8 cellular contexts compared by ENCODE assay signal in genomic region chr20:32792316-32792715, GRCh38. TPM values are rescaled to one million over a fixed set of nuclear protein-coding genes. Genes with fewer than 3 reads are reported as not detected.
DNase-seq lines count a peak whose midpoint lies in the region; ATAC-seq, FAIRE-seq and TF ChIP-seq lines count a peak whose summit lies in the region.

No MANE protein-coding gene starts in this region.

- H3K27ac ChIP-seq in CD8-positive, alpha-beta T cell (ENCODE audit: low read depth, low read length): no peak overlapping the region
- H3K27ac ChIP-seq in H1 (ENCODE audit: low read depth, low read length) (0 out of 2 replicates have a peak overlapping the region, but pooled peaks have one; percentile 16), tibial nerve (peak overlapping the region in 3 of 4 donors; percentile 17 to 42 (median 40))

- H3K79me2 ChIP-seq in H1 (ENCODE audit: control insufficient read depth in 1 of 2, insufficient read depth in 2 of 2, low read length in 2 of 2): peaks cover 0 to 71% of the 10 kb centered on the region in 2 experiments; a peak in 2 of 4 replicates

- H4K20me1 ChIP-seq in H1 (replicated peaks in 1 of 2; ENCODE audit: control insufficient read depth in 1 of 2, insufficient read depth in 2 of 2, low read length in 2 of 2): peaks cover 29 to 37% of the 10 kb centered on the region in 2 experiments

- DNase-seq in CD8-positive, alpha-beta T cell: peak in 2 of 7 experiments; percentile 42 to 48
- DNase-seq in NB4 (ENCODE audit: low read depth) (peak; percentile 87), H1 (ENCODE audit: low read depth in 1 of 2, low spot score in 2 of 2) (no peak), tibial nerve (ENCODE audit: low spot score in 2 of 2) (no peak), COLO668 (lab: John Stamatoyannopoulos, UW; ENCODE audit: unreplicated experiment) (no peak), DMS114 treated with DMSO at 0.1 percent for 48 hours (lab: John Stamatoyannopoulos, UW; ENCODE audit: unreplicated experiment) (no peak)

- POLR2A ChIA-PET in CD8-positive, alpha-beta T cell (lab: Charles Lee): no interaction called here
- POLR2A ChIA-PET in H1 (lab: Charles Lee; ENCODE audit: partially characterized antibody): interaction anchor here (0.6 to 9.9 kb wide), 7 partner anchors 14 to 118 kb away, joined by 3 to 112 read pairs (median 3); partner anchors contain the start of gene DNMT3B

- no peak for FAIRE-seq in H1 (lab: Jason Lieb, UNC)

- no peak overlapping the region for H3K4me3 Mint-ChIP-seq in CD8-positive, alpha-beta T cell

- no peak overlapping the region for H2AK5ac ChIP-seq in H1 (ENCODE audit: low read depth, low read length)

- H3K79me1 ChIP-seq in H1 (ENCODE audit: low read depth, low read length): peaks cover 4% of the 10 kb centered on the region; the same call in 1 of the 2 replicates

- no peaks in the 10 kb centered on the region for H3K36me3 ChIP-seq in CD8-positive, alpha-beta T cell (ENCODE audit: insufficient read depth, low read length)
- H3K36me3 ChIP-seq in H1 (ENCODE audit: control insufficient read depth in 2 of 4, insufficient read depth in 4 of 4, low read length in 3 of 4) (peaks cover 80 to 97% (median 90%) of the 10 kb centered on the region in 4 experiments), tibial nerve (peaks cover 0 to 23% (median 0%) of the 10 kb centered on the region in 3 donors)

- 84% methylated on average over 3 of the region's 3 CpGs; no CpG with 5 or more reads in 1 of the 2 experiments for whole genome bisulfite sequencing in H1 (ENCODE audit: extremely low coverage in 1 of 2, insufficient coverage in 1 of 2, insufficient read length in 1 of 2, insufficient replicate concordance in 2 of 2, low coverage in 1 of 2, low lambda C conversion rate in 2 of 2, missing lambda C conversion rate in 1 of 2), 2 experiments
- WGBS in tibial nerve, 2 donors: 31 to 49% methylated on average over 2 to 3 of the region's 3 CpGs

- peaks cover 55% of the 10 kb centered on the region for H3K4me1 ChIP-seq in CD8-positive, alpha-beta T cell (ENCODE audit: insufficient read depth, low read length)
- H3K4me1 ChIP-seq in H1 (replicated peaks in 1 of 4; ENCODE audit: control insufficient read depth in 3 of 4, insufficient read depth in 4 of 4, low read length in 3 of 4) (peaks cover 0 to 9% (median 2%) of the 10 kb centered on the region in 4 experiments; a peak in 4 of 7 replicates), tibial nerve (peaks cover 0 to 22% (median 7%) of the 10 kb centered on the region in 4 donors)

- H3K4me2 ChIP-seq in H1 (ENCODE audit: insufficient read depth in 1 of 2, low read depth in 2 of 2, low read length in 2 of 2): no peak overlapping the region

- no peak overlapping the region for H3K4ac ChIP-seq in H1 (replicated peaks; ENCODE audit: insufficient read length, low read depth, low read length)

- no peak overlapping the region for H2BK12ac ChIP-seq in H1 (ENCODE audit: low read depth, low read length)

- no peak for TF ChIP-seq RAD21 in H1 (IDR thresholded peaks at IDR 0.05 in 1 of 2, conservative IDR thresholded peaks at IDR 0.05 in 1 of 2; ENCODE audit: low read depth in 2 of 2, low read length in 2 of 2)

- H3K18ac ChIP-seq in H1 (ENCODE audit: extremely low read depth, low read length): no peak overlapping the region

- no peak overlapping the region for H2BK5ac ChIP-seq in H1 (ENCODE audit: low read depth, low read length)

- no peak overlapping the region for H3K9ac ChIP-seq in H1 (replicated peaks in 1 of 4; ENCODE audit: extremely low read depth in 1 of 4, low read depth in 3 of 4, low read length in 3 of 4)

- no peaks in the 10 kb centered on the region for H3K27me3 Mint-ChIP-seq in CD8-positive, alpha-beta T cell (ENCODE audit: low read depth)

- peaks cover 59% of the 10 kb centered on the region for H3K4me1 Mint-ChIP-seq in CD8-positive, alpha-beta T cell (ENCODE audit: low read depth)

- intact Hi-C loops in CD8-positive, alpha-beta T cell (cut with DNase I, micrococcal nuclease): loop anchor here (5.0 kb wide), 4 partner anchors 65 to 305 kb away; partner anchors contain the start of genes BPIFB2 (in 1 of the 2) and EFCAB8 (in 1 of the 2)

- no peak overlapping the region for H2AFZ ChIP-seq in H1 (ENCODE audit: low read length)

- H3K27me3 ChIP-seq in CD8-positive, alpha-beta T cell (ENCODE audit: insufficient read depth, low read length): no peaks in the 10 kb centered on the region
- H3K27me3 ChIP-seq in H1 (replicated peaks in 1 of 4; ENCODE audit: control insufficient read depth in 3 of 4, extremely low read depth in 1 of 4, insufficient read depth in 3 of 4, low read length in 3 of 4): no peaks in the 10 kb centered on the region
- H3K27me3 ChIP-seq in tibial nerve: no peaks in the 10 kb centered on the region

- no peak overlapping the region for H4K8ac ChIP-seq in H1 (ENCODE audit: extremely low read depth, insufficient read depth, low read length)

- peak overlapping the region; percentile 82 for H3K27ac Mint-ChIP-seq in CD8-positive, alpha-beta T cell

- no peaks in the 10 kb centered on the region for H3K9me3 Mint-ChIP-seq in CD8-positive, alpha-beta T cell

- H3K9me3 ChIP-seq in CD8-positive, alpha-beta T cell (ENCODE audit: low read length): no peaks in the 10 kb centered on the region
- H3K9me3 ChIP-seq in H1 (ENCODE audit: insufficient read depth in 2 of 2, low read depth in 1 of 2, low read length in 1 of 2): no peaks in the 10 kb centered on the region
- H3K9me3 ChIP-seq in tibial nerve: no peaks in the 10 kb centered on the region

- no peak overlapping the region for H2BK120ac ChIP-seq in H1 (replicated peaks; ENCODE audit: low read depth, low read length)

- no peak for TF ChIP-seq POLR2A in NB4 (IDR thresholded peaks at IDR 0.05; ENCODE audit: extremely low read depth, insufficient read length)
- no peak for TF ChIP-seq POLR2A in H1 (IDR thresholded peaks at IDR 0.05; ENCODE audit: control extremely low read depth in 1 of 2, low read depth in 2 of 2, low read length in 2 of 2)
- no peak for TF ChIP-seq POLR2A in tibial nerve (IDR thresholded peaks at IDR 0.05)
- TF ChIP-seq POLR2A in GM18505 (IDR thresholded peaks at IDR 0.05; ENCODE audit: borderline replicate concordance, extremely low read depth, insufficient read depth, insufficient read length): no peak

- no peak overlapping the region for H3K56ac ChIP-seq in H1 (replicated peaks; ENCODE audit: insufficient read length, low read depth, low read length)

- H3K36me3 Mint-ChIP-seq in CD8-positive, alpha-beta T cell: no peaks in the 10 kb centered on the region

- TF ChIP-seq CTCF in CD8-positive, alpha-beta T cell (IDR thresholded peaks at IDR 0.05): no peak
- TF ChIP-seq CTCF in NB4 (IDR thresholded peaks at IDR 0.05; ENCODE audit: low read depth, low read length) (no peak), H1 (IDR thresholded peaks at IDR 0.05; ENCODE audit: control extremely low read depth in 1 of 3, insufficient read depth in 1 of 3, low read depth in 1 of 3, low read length in 3 of 3) (no peak), tibial nerve (IDR thresholded peaks at IDR 0.05) (no peak)

- ATAC-seq in CD8-positive, alpha-beta T cell: peak; percentile 72
- ATAC-seq in GM21360 (IDR thresholded peaks at IDR 0.05; ENCODE audit: unreplicated experiment): peak; percentile 77
- ATAC-seq in GM18505 (IDR thresholded peaks at IDR 0.05; ENCODE audit: unreplicated experiment): no peak

- no peak overlapping the region for H3K23ac ChIP-seq in H1 (ENCODE audit: insufficient read length)

- H3K4me3 ChIP-seq in CD8-positive, alpha-beta T cell (ENCODE audit: low read depth, low read length): no peak overlapping the region
- H3K4me3 ChIP-seq in NB4 (ENCODE audit: low read depth, low read length): no peak overlapping the region
- no peak overlapping the region for H3K4me3 ChIP-seq in H1 (ENCODE audit: extremely low read depth in 1 of 4, insufficient read depth in 2 of 4, low read depth in 3 of 4, low read length in 4 of 4)
- no peak overlapping the region for H3K4me3 ChIP-seq in tibial nerve

- H4K91ac ChIP-seq in H1 (replicated peaks; ENCODE audit: insufficient read length, low read length): no peak overlapping the region

- TF ChIP-seq EP300 in H1 (IDR thresholded peaks at IDR 0.05; ENCODE audit: borderline replicate concordance in 1 of 2, low read depth in 2 of 2, low read length in 2 of 2): no peak
- no peak for TF ChIP-seq EP300 in tibial nerve (IDR thresholded peaks at IDR 0.05)

- no peak overlapping the region for H2BK20ac ChIP-seq in H1 (ENCODE audit: low read length)

- no peak overlapping the region for H2BK15ac ChIP-seq in H1 (ENCODE audit: low read length)

- CTCF ChIA-PET in CD8-positive, alpha-beta T cell (lab: Charles Lee): interaction anchor here (0.6 to 6.0 kb wide), 8 partner anchors 13 to 1791 kb away, joined by 3 to 40 read pairs (median 4); no protein-coding TSS in a partner anchor
- CTCF ChIA-PET in H1 (lab: Charles Lee; ENCODE audit: partially characterized antibody): interaction anchor here (0.8 to 6.0 kb wide), 6 partner anchors 10 to 212 kb away, joined by 3 to 88 read pairs (median 3); partner anchors contain the start of genes MAPRE1 and SUN5

- H4K5ac ChIP-seq in H1 (ENCODE audit: insufficient read length, low read depth, low read length): no peak overlapping the region

- H3K23me2 ChIP-seq in H1 (ENCODE audit: low read depth, low read length): no peaks in the 10 kb centered on the region

- no peak overlapping the region for H3K14ac ChIP-seq in H1 (ENCODE audit: insufficient read length)

RNA-seq across cellular contexts. Expression of gene MAPRE1, which starts 27.4 kb away (rescaled TPM):
- total RNA-seq in CD8-positive, alpha-beta T cell: 100 to 1,000 TPM; 144 to 148 TPM
- total RNA-seq in H1 (2021; fragmentation: NEBNext Ultra II Directional; extraction: Animal tissue kit (Norgen Biotek cat#: 25700)): 170 and 173 TPM in 2 replicates
- 51.9 and 74.5 TPM in 2 replicates for polyA plus RNA-seq in H1 (2011; rRNA removed)
- 98.6 TPM for polyA plus RNA-seq in H1 (2011; cell fraction: cytosol; rRNA removed)
- polyA plus RNA-seq in H1 (2011; cell fraction: nucleus; rRNA removed): 20.6 TPM
- 98.2 to 158 TPM (median 111 TPM) in 4 replicates for polyA plus RNA-seq in H1 (2012, experiment 1 of 2)
- 22.4 TPM for polyA plus RNA-seq in H1 (2012, experiment 2 of 2)
- polyA plus RNA-seq in H1 (2013, experiment 1 of 2): 83.8 TPM
- polyA plus RNA-seq in H1 (2013, experiment 2 of 2): 85.3 TPM
- 78.7 and 87.3 TPM in 2 replicates for polyA minus RNA-seq in H1 (2011; rRNA and poly(A)+ RNA removed)
- polyA minus RNA-seq in H1 (2011; cell fraction: cytosol; rRNA and poly(A)+ RNA removed): 59.3 TPM
- polyA minus RNA-seq in H1 (2011; cell fraction: nucleus; rRNA and poly(A)+ RNA removed): 32.8 TPM
- 10 to 100 TPM; 59.0 to 85.8 (median 79.9) TPM for total RNA-seq in tibial nerve

RNA-seq across cellular contexts. Expression of gene DNMT3B, which starts 30.1 kb away (rescaled TPM):
- total RNA-seq in CD8-positive, alpha-beta T cell: under 1 TPM; 0.30 to 0.36 TPM
- total RNA-seq in H1 (2021; fragmentation: NEBNext Ultra II Directional; extraction: Animal tissue kit (Norgen Biotek cat#: 25700)): 1,016 and 1,038 TPM in 2 replicates
- 433 and 469 TPM in 2 replicates for polyA plus RNA-seq in H1 (2011; rRNA removed)
- polyA plus RNA-seq in H1 (2011; cell fraction: cytosol; rRNA removed): 457 TPM
- 676 TPM for polyA plus RNA-seq in H1 (2011; cell fraction: nucleus; rRNA removed)
- polyA plus RNA-seq in H1 (2012, experiment 1 of 2): 568 to 702 TPM (median 611 TPM) in 4 replicates
- polyA plus RNA-seq in H1 (2012, experiment 2 of 2): 410 TPM
- 587 TPM for polyA plus RNA-seq in H1 (2013, experiment 1 of 2)
- 555 TPM for polyA plus RNA-seq in H1 (2013, experiment 2 of 2)
- 327 and 359 TPM in 2 replicates for polyA minus RNA-seq in H1 (2011; rRNA and poly(A)+ RNA removed)
- 389 TPM for polyA minus RNA-seq in H1 (2011; cell fraction: cytosol; rRNA and poly(A)+ RNA removed)
- 257 TPM for polyA minus RNA-seq in H1 (2011; cell fraction: nucleus; rRNA and poly(A)+ RNA removed)
- 1 to 10 TPM; 1.0 to 1.5 (median 1.3) TPM for total RNA-seq in tibial nerve

RNA-seq across cellular contexts. Expression of gene COMMD7, which starts 49.0 kb away (rescaled TPM):
- 10 to 100 TPM; 25.5 to 26.7 TPM for total RNA-seq in CD8-positive, alpha-beta T cell
- total RNA-seq in H1 (2021; fragmentation: NEBNext Ultra II Directional; extraction: Animal tissue kit (Norgen Biotek cat#: 25700)): 48.8 and 48.9 TPM in 2 replicates
- 39.4 and 39.8 TPM in 2 replicates for polyA plus RNA-seq in H1 (2011; rRNA removed)
- 41.8 TPM for polyA plus RNA-seq in H1 (2011; cell fraction: cytosol; rRNA removed)
- 37.4 TPM for polyA plus RNA-seq in H1 (2011; cell fraction: nucleus; rRNA removed)
- 37.7 to 43.8 TPM (median 39.0 TPM) in 4 replicates for polyA plus RNA-seq in H1 (2012, experiment 1 of 2)
- 51.1 TPM for polyA plus RNA-seq in H1 (2012, experiment 2 of 2)
- polyA plus RNA-seq in H1 (2013, experiment 1 of 2): 50.4 TPM
- polyA plus RNA-seq in H1 (2013, experiment 2 of 2): 48.5 TPM
- polyA minus RNA-seq in H1 (2011; rRNA and poly(A)+ RNA removed): 26.8 and 28.1 TPM in 2 replicates
- polyA minus RNA-seq in H1 (2011; cell fraction: cytosol; rRNA and poly(A)+ RNA removed): 16.2 TPM
- polyA minus RNA-seq in H1 (2011; cell fraction: nucleus; rRNA and poly(A)+ RNA removed): 27.2 TPM
- 10 to 100 TPM; 14.1 to 33.2 (median 17.8) TPM for total RNA-seq in tibial nerve

Comparison
In these comparisons a context has a peak if more than half of its experiments do, and no peak if none do; other contexts are left out.
1. RNA of gene DNMT3B, which starts 30.1 kb away (total RNA-seq): 1,016 to 1,038 TPM in H1; 1.0 to 1.5 TPM in tibial nerve and 0.30 to 0.36 TPM in CD8-positive, alpha-beta T cell; every median in the first group is over 100 times any median in the second.